ENCODE assay signal across 8 cellular contexts in the genomic region with DNA sequence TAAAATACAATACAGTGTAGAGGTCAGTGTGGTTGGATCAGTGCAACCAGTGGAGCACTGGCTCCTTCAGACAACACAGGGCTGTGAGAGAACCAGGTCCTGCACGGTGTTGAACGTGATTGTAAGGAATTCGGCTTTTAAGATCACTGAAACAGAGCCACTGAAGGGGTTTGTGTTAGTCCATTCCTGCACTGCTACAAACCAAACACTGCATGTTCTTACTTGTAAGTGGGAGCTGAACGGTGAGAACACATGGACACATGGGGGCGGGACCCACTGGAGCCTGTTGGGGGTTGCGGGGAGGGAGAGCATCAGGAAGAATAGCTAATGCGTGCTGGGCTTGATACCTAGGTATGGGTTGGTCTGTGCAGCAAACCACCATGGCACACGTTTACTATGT.
"Had no signal": no experiment of that assay in that cellular context is flagged by ENCODE, and none has a peak within 500 bp of the region (broad histone marks: within the 10 kb centered on the region; RNA-seq: fewer than 3 reads in every experiment).

No MANE protein-coding gene starts in this region.

- H3K27ac Mint-ChIP-seq: HFFc6, IgD-negative memory B cell had no signal

- H3K4me3 Mint-ChIP-seq: HFFc6, IgD-negative memory B cell had no signal

- H3K9me3 ChIP-seq: HAP-1 had no signal

- H3K36me3 ChIP-seq: HAP-1 had no signal

- FAIRE-seq: HepG2 had no signal

- H3K27ac ChIP-seq: GM23248 had no signal

- H3K9me3 Mint-ChIP-seq: HFFc6 had no signal

- DNase-seq: GM23248, GOT3, H7, HFFc6, KBM-7 had no signal

- H3K4me1 Mint-ChIP-seq: IgD-negative memory B cell had no signal

- H3K4me1 ChIP-seq: HAP-1 had no signal

- H3K4me3 ChIP-seq: GM23248, HAP-1 had no signal
